ENCODE assay signal across 29 cellular contexts in genomic region chr6:108121612-108122011, GRCh38. TPM values are rescaled to one million over a fixed set of nuclear protein-coding genes. Genes with fewer than 3 reads are reported as not detected.
"Had no signal": no experiment of that assay in that cellular context is flagged by ENCODE, and none has a peak within 500 bp of the region (broad histone marks: within the 10 kb centered on the region; RNA-seq: fewer than 3 reads in every experiment).

No MANE protein-coding gene starts in this region.

- H3K36me3 Mint-ChIP-seq: activated naive CD4-positive, alpha-beta T cell treated with anti-CD3 and anti-CD28 coated beads, Interleukin-2, amount 10 ng/mL, durations not matched to agents 7 days and 5 days had no signal

- FAIRE-seq: TTC549 had no signal

- H3K9me3 ChIP-seq: ascending aorta, Peyer's patch, SJSA1, SK-N-SH had no signal

- H3K36me3 ChIP-seq: ascending aorta, cardiac muscle cell, Peyer's patch, SJSA1 had no signal

- DNase-seq: activated CD4-positive, alpha-beta T cell treated with anti-CD3 and anti-CD28 coated beads for 36 hours; activated CD4-positive, alpha-beta T cell treated with anti-CD3 and anti-CD28 coated beads, Interleukin-2, amount 10 ng/mL, durations not matched to agents 7 days and 5 days; activated CD4-positive, alpha-beta T cell treated with anti-CD3 and anti-CD28 coated beads, Interleukin-2, amount 50 U/mL, for 48 hours; activated CD8-positive, alpha-beta T cell treated with anti-CD3 and anti-CD28 coated beads, Interleukin-2, amount 10 ng/mL, durations not matched to agents 7 days and 5 days; activated effector memory CD4-positive, alpha-beta T cell treated with Interleukin-2 at 50 U/mL for 16 hours; activated naive CD4-positive, alpha-beta T cell treated with anti-CD3 and anti-CD28 coated beads, Interleukin-2, amount 10 ng/mL, durations not matched to agents 7 days and 5 days; activated naive CD8-positive, alpha-beta T cell treated with anti-CD3 and anti-CD28 coated beads for 36 hours; activated T-cell treated with anti-CD3 and anti-CD28 coated beads, Interleukin-2, amount 50 U/mL, for 48 hours; amygdala; NCI-H1105 treated with DMSO at 0.1 percent for 48 hours; NCI-H1436; NCI-H1694; NCI-H1930; NCI-H345; NCI-H524 treated with DMSO at 0.1 percent for 48 hours; PC-3; Peyer's patch; RPMI8226; SHP77 treated with DMSO at 0.1 percent for 48 hours; SK-N-SH had no signal

- H3K27ac Mint-ChIP-seq: activated CD4-positive, alpha-beta T cell treated with anti-CD3 and anti-CD28 coated beads for 36 hours; activated CD4-positive, alpha-beta T cell treated with anti-CD3 and anti-CD28 coated beads, Interleukin-2, amount 10 ng/mL, durations not matched to agents 7 days and 5 days; activated CD8-positive, alpha-beta T cell treated with anti-CD3 and anti-CD28 coated beads, Interleukin-2, amount 10 ng/mL, durations not matched to agents 7 days and 5 days; activated naive CD4-positive, alpha-beta T cell treated with anti-CD3 and anti-CD28 coated beads, Interleukin-2, amount 10 ng/mL, durations not matched to agents 7 days and 5 days; activated naive CD8-positive, alpha-beta T cell treated with anti-CD3 and anti-CD28 coated beads for 36 hours; T-helper 1 cell treated with Interleukin-12 subunit alpha and Interleukin-12 subunit beta and Interleukin-4 antibody, amounts not matched to agents 30 μg/mL and 1 μg/mL, for 36 hours; T-helper 2 cell treated with Interferon-gamma antibody and Interleukin-4, amounts not matched to agents 5 μg/mL and 100 μg/mL, for 36 hours had no signal

- H3K9me3 Mint-ChIP-seq: activated CD4-positive, alpha-beta T cell treated with anti-CD3 and anti-CD28 coated beads, Interleukin-2, amount 10 ng/mL, durations not matched to agents 7 days and 5 days; activated naive CD4-positive, alpha-beta T cell treated with anti-CD3 and anti-CD28 coated beads, Interleukin-2, amount 10 ng/mL, durations not matched to agents 7 days and 5 days; activated naive CD8-positive, alpha-beta T cell treated with anti-CD3 and anti-CD28 coated beads for 36 hours; T-helper 1 cell treated with Interleukin-12 subunit alpha and Interleukin-12 subunit beta and Interleukin-4 antibody, amounts not matched to agents 30 μg/mL and 1 μg/mL, for 36 hours; T-helper 2 cell treated with Interferon-gamma antibody and Interleukin-4, amounts not matched to agents 5 μg/mL and 100 μg/mL, for 36 hours had no signal

- H3K27ac ChIP-seq: ascending aorta, cardiac muscle cell, Peyer's patch, SJSA1 had no signal

- H3K4me2 ChIP-seq: SK-N-SH had no signal

- H3K4me3 ChIP-seq: ascending aorta, cardiac muscle cell, Peyer's patch, SJSA1 had no signal

- ATAC-seq: activated CD4-positive, alpha-beta T cell treated with anti-CD3 and anti-CD28 coated beads for 36 hours; activated CD4-positive, CD25-positive, alpha-beta regulatory T cell treated with anti-CD3 and anti-CD28 coated beads, Interleukin-2, amount 50 U/mL, for 24 hours; activated CD8-positive, alpha-beta T cell treated with anti-CD3 and anti-CD28 coated beads, Interleukin-2, amount 10 ng/mL, durations not matched to agents 7 days and 5 days; PC-3 had no signal

- H3K9ac ChIP-seq: SK-N-SH had no signal

- H3K4me3 Mint-ChIP-seq: activated CD4-positive, alpha-beta T cell treated with anti-CD3 and anti-CD28 coated beads for 36 hours; activated CD4-positive, alpha-beta T cell treated with anti-CD3 and anti-CD28 coated beads, Interleukin-2, amount 10 ng/mL, durations not matched to agents 7 days and 5 days; activated CD8-positive, alpha-beta T cell treated with anti-CD3 and anti-CD28 coated beads, Interleukin-2, amount 10 ng/mL, durations not matched to agents 7 days and 5 days; activated naive CD4-positive, alpha-beta T cell treated with anti-CD3 and anti-CD28 coated beads, Interleukin-2, amount 10 ng/mL, durations not matched to agents 7 days and 5 days; activated naive CD8-positive, alpha-beta T cell treated with anti-CD3 and anti-CD28 coated beads for 36 hours; T-helper 1 cell treated with Interleukin-12 subunit alpha and Interleukin-12 subunit beta and Interleukin-4 antibody, amounts not matched to agents 30 μg/mL and 1 μg/mL, for 36 hours; T-helper 2 cell treated with Interferon-gamma antibody and Interleukin-4, amounts not matched to agents 5 μg/mL and 100 μg/mL, for 36 hours had no signal

RNA-seq across cellular contexts. Expression of gene NR2E1, which starts 44.2 kb away (rescaled TPM):
- total RNA-seq: activated CD4-positive, alpha-beta T cell treated with anti-CD3 and anti-CD28 coated beads for 36 hours; activated CD4-positive, alpha-beta T cell treated with anti-CD3 and anti-CD28 coated beads, Interleukin-2, amount 10 ng/mL, durations not matched to agents 7 days and 5 days; activated CD8-positive, alpha-beta T cell treated with anti-CD3 and anti-CD28 coated beads, Interleukin-2, amount 10 ng/mL, durations not matched to agents 7 days and 5 days; activated naive CD8-positive, alpha-beta T cell treated with anti-CD3 and anti-CD28 coated beads for 36 hours; ascending aorta; cardiac muscle cell; MCF 10A; NCI-H460; Peyer's patch had no signal
- polyA plus RNA-seq: cardiac muscle cell, SK-N-SH had no signal
